20 cellular contexts compared by ENCODE assay signal in genomic region chr1:199170711-199171110, GRCh38.
DNase-seq lines count a peak whose midpoint lies in the region; ATAC-seq and TF ChIP-seq lines count a peak whose summit lies in the region.
"Had no signal": no experiment of that assay in that cellular context is flagged by ENCODE, and none has a peak within 500 bp of the region (broad histone marks: within the 10 kb centered on the region; RNA-seq: fewer than 3 reads in every experiment).

No MANE protein-coding gene starts in this region.

- H3K79me1 ChIP-seq in IMR-90 (ENCODE audit: low read depth in 1 of 2, low read length in 2 of 2), result no peaks in the 10 kb centered on the region
- no peaks in the 10 kb centered on the region for H3K79me1 ChIP-seq in mesenchymal stem cell (replicated peaks; ENCODE audit: low read length, poor library complexity, severe bottlenecking)

- no peak overlapping the region for H3K56ac ChIP-seq in IMR-90 (ENCODE audit: extremely low read depth, insufficient read depth, low read length)

- H4K8ac ChIP-seq in IMR-90 (ENCODE audit: low read depth in 2 of 2, low read length in 2 of 2), result no peak overlapping the region
- H4K8ac ChIP-seq in mesenchymal stem cell (ENCODE audit: low read length), result no peak overlapping the region

- H3K4ac ChIP-seq in IMR-90 (ENCODE audit: low read depth, low read length) (no peak overlapping the region), mesenchymal stem cell (ENCODE audit: low read depth in 1 of 2, low read length in 2 of 2) (no peak overlapping the region)

- H2AK9ac ChIP-seq in IMR-90 (replicated peaks; ENCODE audit: low read depth, low read length, poor library complexity), result no peak overlapping the region

- CTCF ChIA-PET in IMR-90 (lab: Yijun Ruan, JAX), result interaction anchor here (0.6 to 0.9 kb wide), 3 partner anchors 8 to 375 kb away, joined by 3 to 4 read pairs (median 3); no protein-coding TSS in a partner anchor

- H2BK120ac ChIP-seq in IMR-90 (ENCODE audit: low read depth, low read length) (no peak overlapping the region), mesenchymal stem cell (ENCODE audit: low read depth, low read length) (no peak overlapping the region)

- no TSS peak for BruUV-seq in IMR-90 (replicated peaks; lab: Mats Ljungman, UMichigan)

- H3K79me2 ChIP-seq in DND-41 (ENCODE audit: insufficient read depth, low read length), result peaks cover 39% of the 10 kb centered on the region

- TF ChIP-seq CTCF in DND-41 (IDR thresholded peaks at IDR 0.05; ENCODE audit: borderline replicate concordance, extremely low read depth, low read length, poor library complexity, severe bottlenecking) (no peak), IMR-90 (conservative IDR thresholded peaks at IDR 0.05; ENCODE audit: low read depth, low read length) (no peak)

- H3K9ac ChIP-seq in DND-41 (ENCODE audit: low read depth, low read length) (no peak overlapping the region), IMR-90 (ENCODE audit: low read depth, low read length) (no peak overlapping the region), mesenchymal stem cell (ENCODE audit: low read length) (no peak overlapping the region)
- H3K9ac ChIP-seq: KMS-11 had no signal

- H2BK15ac ChIP-seq in IMR-90 (ENCODE audit: low read depth, low read length), result no peak overlapping the region
- H2BK15ac ChIP-seq in mesenchymal stem cell (ENCODE audit: low read depth, poor library complexity, severe bottlenecking), result no peak overlapping the region

- TF ChIP-seq RAD21 in IMR-90 (IDR thresholded peaks at IDR 0.05; ENCODE audit: low read length), result no peak

- peaks cover 3% of the 10 kb centered on the region for H3K36me3 Mint-ChIP-seq in central memory CD8-positive, alpha-beta T cell (ENCODE audit: insufficient read depth)

- H3K27ac ChIP-seq in DND-41 (ENCODE audit: low read length) (peak overlapping the region; percentile 71), IMR-90 (ENCODE audit: insufficient read depth, low read length) (no peak overlapping the region), mesenchymal stem cell (ENCODE audit: low read length, poor library complexity, severe bottlenecking) (no peak overlapping the region)
- H3K27ac ChIP-seq: KMS-11 had no signal

- 100% methylated on average over 2 of the region's 3 CpGs; no CpG with 5 or more reads in 1 of the 2 experiments for WGBS in IMR-90 (ENCODE audit: extremely low coverage in 2 of 2, insufficient read length in 1 of 2), 2 experiments
- over 99% methylated on average over 3 of the region's 3 CpGs for WGBS in mesenchymal stem cell

- H2BK12ac ChIP-seq in mesenchymal stem cell (ENCODE audit: low read length in 2 of 2), result no peak overlapping the region

- H4K91ac ChIP-seq in IMR-90 (ENCODE audit: insufficient read depth, low read depth, low read length), result no peak overlapping the region
- no peak overlapping the region for H4K91ac ChIP-seq in mesenchymal stem cell (ENCODE audit: low read length)

- POLR2A ChIA-PET in IMR-90 (lab: Charles Lee; ENCODE audit: unreplicated experiment), result no interaction called here

- H3K27me3 ChIP-seq in DND-41 (ENCODE audit: insufficient read depth, low read length, poor library complexity) (no peaks in the 10 kb centered on the region), IMR-90 (ENCODE audit: control insufficient read depth, insufficient read depth, low read length) (no peaks in the 10 kb centered on the region), mesenchymal stem cell (ENCODE audit: control insufficient read depth in 1 of 2, insufficient read depth in 1 of 2, low read length in 2 of 2) (no peaks in the 10 kb centered on the region)

- H3K36me3 ChIP-seq in DND-41 (ENCODE audit: insufficient read depth, low read length) (no peaks in the 10 kb centered on the region), IMR-90 (ENCODE audit: control insufficient read depth, insufficient read depth, low read length) (no peaks in the 10 kb centered on the region), mesenchymal stem cell (ENCODE audit: control insufficient read depth in 1 of 2, insufficient read depth in 2 of 2, low read depth in 1 of 2, low read length in 2 of 2) (no peaks in the 10 kb centered on the region)

- H3K9me3 ChIP-seq in DND-41 (ENCODE audit: insufficient read depth, low read length, severe bottlenecking) (no peaks in the 10 kb centered on the region), IMR-90 (ENCODE audit: control insufficient read depth, insufficient read depth, low read length) (0 out of 2 replicates have a peak, but pooled peaks cover 1% of the 10 kb centered on the region), mesenchymal stem cell (ENCODE audit: control insufficient read depth, low read length) (no peaks in the 10 kb centered on the region)

- no peak for ATAC-seq in DND-41 (ENCODE audit: insufficient read depth, low read depth)
- no peak for ATAC-seq in IMR-90 (ENCODE audit: low read depth)
- no peak for ATAC-seq in central memory CD8-positive, alpha-beta T cell (replicated peaks; ENCODE audit: extremely low read depth, poor library complexity, severe bottlenecking)

- no peak overlapping the region for H3K4me2 ChIP-seq in DND-41 (ENCODE audit: insufficient read depth, low read length)
- H3K4me2 ChIP-seq in IMR-90 (ENCODE audit: low read depth, low read length), result no peak overlapping the region
- no peak overlapping the region for H3K4me2 ChIP-seq in mesenchymal stem cell (ENCODE audit: low read length, poor library complexity, severe bottlenecking)
- H3K4me2 ChIP-seq: KMS-11 had no signal

- H3K27me3 Mint-ChIP-seq in central memory CD8-positive, alpha-beta T cell, result no peaks in the 10 kb centered on the region
- H3K27me3 Mint-ChIP-seq: IgD-negative memory B cell had no signal

- H4K20me1 ChIP-seq in DND-41 (ENCODE audit: insufficient read depth, low read length) (no peaks in the 10 kb centered on the region), IMR-90 (ENCODE audit: insufficient read depth, low read length) (no peaks in the 10 kb centered on the region)

- DNase-seq in DND-41, result no peak
- peak; percentile 51 for DNase-seq in IMR-90
- DNase-seq in central memory CD8-positive, alpha-beta T cell (ENCODE audit: low spot score in 2 of 2), result no peak
- DNase-seq in mesenchymal stem cell, result no peak
- no peak for DNase-seq in NCI-H2196 (lab: John Stamatoyannopoulos, UW; ENCODE audit: unreplicated experiment)
- DNase-seq in activated CD4-positive, alpha-beta T cell treated with anti-CD3 and anti-CD28 coated beads, Interleukin-2, amount 50 U/mL, for 1 hour, result no peak
- DNase-seq in NCI-H524 treated with DMSO at 0.1 percent for 48 hours (lab: John Stamatoyannopoulos, UW), result no peak
- no peak for DNase-seq in occipital lobe (lab: John Stamatoyannopoulos, UW)
- DNase-seq: DMS153, HCEC 1CT, NCI-H1092, NCI-H1417 treated with DMSO at 0.1 percent for 48 hours, NCI-H1694 treated with DMSO at 0.1 percent for 48 hours, NCI-H2081, NCI-H226, NCI-H510A, RPMI8226, SHP77 had no signal

- dilution Hi-C loops in IMR-90 (cut with HindIII; ENCODE audit: low sequenced_read_pairs, unreplicated experiment), result no loop called here

- no peak overlapping the region for H3K23ac ChIP-seq in IMR-90 (ENCODE audit: low read depth, low read length)
- H3K23ac ChIP-seq in mesenchymal stem cell (ENCODE audit: low read length in 2 of 2), result no peak overlapping the region

- H2AK5ac ChIP-seq in IMR-90 (ENCODE audit: low read depth, low read length) (no peak overlapping the region), mesenchymal stem cell (ENCODE audit: low read length, severe bottlenecking) (peak overlapping the region; percentile 35)

- in situ Hi-C loops in IMR-90 (cut with MboI; ENCODE audit: low sequenced_read_pairs), result no loop called here

- no peak overlapping the region for H2AFZ ChIP-seq in DND-41 (ENCODE audit: low read depth, low read length)
- no peak overlapping the region for H2AFZ ChIP-seq in IMR-90 (replicated peaks; ENCODE audit: low read length, poor library complexity)
- H2AFZ ChIP-seq in mesenchymal stem cell (ENCODE audit: low read depth, low read length), result no peak overlapping the region

- no peaks in the 10 kb centered on the region for H3K9me3 Mint-ChIP-seq in central memory CD8-positive, alpha-beta T cell
- H3K9me3 Mint-ChIP-seq: IgD-negative memory B cell had no signal

- no peak overlapping the region for H3K4me3 Mint-ChIP-seq in central memory CD8-positive, alpha-beta T cell
- H3K4me3 Mint-ChIP-seq: IgD-negative memory B cell had no signal

- no peak overlapping the region for H4K5ac ChIP-seq in IMR-90 (ENCODE audit: low read depth, low read length)

- TF ChIP-seq POLR2A in IMR-90 (IDR thresholded peaks at IDR 0.05; ENCODE audit: low read depth, low read length), result no peak

- no peaks in the 10 kb centered on the region for H3K9me1 ChIP-seq in IMR-90 (ENCODE audit: insufficient read depth, low read length)

- H3K14ac ChIP-seq in IMR-90 (replicated peaks; ENCODE audit: low read depth, low read length) (no peak overlapping the region), mesenchymal stem cell (ENCODE audit: low read length in 2 of 2) (no peak overlapping the region)

- no peak overlapping the region for H3K18ac ChIP-seq in IMR-90 (ENCODE audit: low read depth, low read length)
- H3K18ac ChIP-seq in mesenchymal stem cell (ENCODE audit: low read depth in 1 of 2, low read length in 2 of 2), result no peak overlapping the region

- H2BK5ac ChIP-seq in IMR-90 (ENCODE audit: low read depth, low read length, poor library complexity, severe bottlenecking) (no peak overlapping the region), mesenchymal stem cell (ENCODE audit: low read depth, low read length, poor library complexity, severe bottlenecking) (no peak overlapping the region)

- no peak overlapping the region for H3K4me3 ChIP-seq in DND-41 (ENCODE audit: low read depth in 1 of 2, low read length in 2 of 2)
- H3K4me3 ChIP-seq in IMR-90 (ENCODE audit: insufficient read depth, low read depth, low read length), result no peak overlapping the region
- H3K4me3 ChIP-seq in mesenchymal stem cell (ENCODE audit: insufficient read depth in 1 of 2, low read depth in 1 of 2, low read length in 2 of 2), result no peak overlapping the region

- no peak overlapping the region for H2BK20ac ChIP-seq in IMR-90 (ENCODE audit: low read depth, low read length)

- peaks cover 80% of the 10 kb centered on the region for H3K4me1 ChIP-seq in DND-41 (ENCODE audit: insufficient read depth, low read length)
- no peaks in the 10 kb centered on the region for H3K4me1 ChIP-seq in IMR-90 (ENCODE audit: control insufficient read depth, insufficient read depth, low read length)
- peaks cover 2% of the 10 kb centered on the region for H3K4me1 ChIP-seq in mesenchymal stem cell (ENCODE audit: control insufficient read depth, insufficient read depth, low read depth, low read length)

- intact Hi-C loops in IMR-90 (cut with micrococcal nuclease), result no loop called here

- peak overlapping the region; percentile 35 for H3K27ac Mint-ChIP-seq in central memory CD8-positive, alpha-beta T cell (ENCODE audit: low read depth)
- H3K27ac Mint-ChIP-seq: IgD-negative memory B cell had no signal

- peaks cover 63% of the 10 kb centered on the region for H3K4me1 Mint-ChIP-seq in central memory CD8-positive, alpha-beta T cell

TF ChIP-seq in IMR-90, 13 proteins besides CTCF, POLR2A, EP300 and RAD21 (continues in another document):
- TF ChIP-seq MXI1 (IDR thresholded peaks at IDR 0.05; ENCODE audit: borderline replicate concordance, low read depth, low read length), result no peak
